ENCODE assay signal across 22 cellular contexts in genomic region chr1:84060781-84061180, GRCh38.
DNase-seq lines count a peak whose midpoint lies in the region; TF ChIP-seq lines count a peak whose summit lies in the region.
"Had no signal": no experiment of that assay in that cellular context is flagged by ENCODE, and none has a peak within 500 bp of the region (broad histone marks: within the 10 kb centered on the region; RNA-seq: fewer than 3 reads in every experiment).

No MANE protein-coding gene starts in this region.

- peak; percentile 34 for DNase-seq in NCI-H345 (lab: John Stamatoyannopoulos, UW)
- no peak for DNase-seq in NCI-H345 treated with DMSO at 0.1 percent for 48 hours (lab: John Stamatoyannopoulos, UW; ENCODE audit: unreplicated experiment)
- DNase-seq in DMS53 treated with DMSO at 0.1 percent for 48 hours (lab: John Stamatoyannopoulos, UW; ENCODE audit: unreplicated experiment) = peak; percentile 55
- peak; percentile 33 for DNase-seq in NCI-H748 treated with DMSO at 0.1 percent for 48 hours (lab: John Stamatoyannopoulos, UW)
- DNase-seq in thyroid gland = peak; percentile 73 to 79
- DNase-seq in NCI-H2107 treated with DMSO at 0.1 percent for 48 hours (lab: John Stamatoyannopoulos, UW; ENCODE audit: unreplicated experiment) = no peak
- DNase-seq in NCI-H524 treated with DMSO at 0.1 percent for 48 hours (lab: John Stamatoyannopoulos, UW) = no peak
- DNase-seq: CD4-positive, CD25-positive, alpha-beta regulatory T cell; DMS79; EL; GDM1; NCI-H1048; NCI-H1436; NCI-H187; NCI-H2081 treated with DMSO at 0.1 percent for 48 hours; NCI-H226; NCI-H526 treated with DMSO at 0.1 percent for 48 hours; Right ventricle myocardium superior; RPMI8226 had no signal

- H3K4me1 ChIP-seq in thyroid gland = peaks cover 0 to 6% of the 10 kb centered on the region in 2 donors
- H3K4me1 ChIP-seq: BLaER1 had no signal

- TF ChIP-seq POLR2A in thyroid gland (IDR thresholded peaks at IDR 0.05) = no peak

- intact Hi-C loops in thyroid gland (cut with DNase I) = no loop called here

- no peaks in the 10 kb centered on the region for H3K27me3 ChIP-seq in thyroid gland
- H3K27me3 ChIP-seq: BLaER1 had no signal

- H3K27ac ChIP-seq in thyroid gland = peak overlapping the region in 1 of 3 donors; percentile 38
- H3K27ac ChIP-seq: BLaER1, HL-60 had no signal

- 21 to 25% methylated on average over 2 of the region's 2 CpGs for WGBS in thyroid gland, 2 donors

- no peak overlapping the region for H3K4me3 ChIP-seq in thyroid gland (replicated peaks in 1 of 3)
- H3K4me3 ChIP-seq: BLaER1, GM12878 had no signal

- H3K9me3 ChIP-seq in thyroid gland = no peaks in the 10 kb centered on the region
- H3K9me3 ChIP-seq: BLaER1 had no signal

- H3K36me3 ChIP-seq in thyroid gland = no peaks in the 10 kb centered on the region
- H3K36me3 ChIP-seq: BLaER1 had no signal

- no peak for TF ChIP-seq CTCF in thyroid gland (IDR thresholded peaks at IDR 0.05)

Comparison
In these comparisons a context has a peak if more than half of its experiments do, and no peak if none do; other contexts are left out.
1. DNase-seq: peak in NCI-H345 (single experiment), DMS53 treated with DMSO at 0.1 percent for 48 hours (single experiment), NCI-H748 treated with DMSO at 0.1 percent for 48 hours (single experiment) and thyroid gland (2 of 2); none in NCI-H345 treated with DMSO at 0.1 percent for 48 hours (single experiment), NCI-H2107 treated with DMSO at 0.1 percent for 48 hours (single experiment) and NCI-H524 treated with DMSO at 0.1 percent for 48 hours (single experiment).